ENCODE assay signal across 32 cellular contexts in genomic region chr9:123567013-123567412, GRCh38.
"Had no signal": no experiment of that assay in that cellular context is flagged by ENCODE, and none has a peak within 500 bp of the region (broad histone marks: within the 10 kb centered on the region; RNA-seq: fewer than 3 reads in every experiment).

No MANE protein-coding gene starts in this region.

- ATAC-seq: Right ventricle myocardium inferior had no signal

- H3K36me3 ChIP-seq: brain microvascular endothelial cell, MG63 had no signal

- H3K4me3 Mint-ChIP-seq: activated CD4-positive, alpha-beta memory T cell treated with anti-CD3 and anti-CD28 coated beads, Interleukin-2, amount 10 ng/mL, durations not matched to agents 7 days and 5 days; activated naive CD4-positive, alpha-beta T cell treated with anti-CD3 and anti-CD28 coated beads, Interleukin-2, amount 50 U/mL, for 24 hours; activated T-cell treated with anti-CD3 and anti-CD28 coated beads, Interleukin-2, amount 50 U/mL, for 24 hours had no signal

- H3K9me3 Mint-ChIP-seq: activated CD4-positive, alpha-beta memory T cell treated with anti-CD3 and anti-CD28 coated beads, Interleukin-2, amount 10 ng/mL, durations not matched to agents 7 days and 5 days; activated naive CD4-positive, alpha-beta T cell treated with anti-CD3 and anti-CD28 coated beads, Interleukin-2, amount 50 U/mL, for 24 hours; activated T-cell treated with anti-CD3 and anti-CD28 coated beads, Interleukin-2, amount 50 U/mL, for 24 hours; activated T-helper 2 cell treated with anti-CD3 and anti-CD28 coated beads, Interferon-gamma antibody, Interleukin-2, Interleukin-4, amounts not matched to agents 10 μg/mL and 5 μg/mL and 100 μg/mL, durations not matched to agents 14 hours and 24 hours and 36 hours had no signal

- H3K27ac Mint-ChIP-seq: activated CD4-positive, alpha-beta memory T cell treated with anti-CD3 and anti-CD28 coated beads, Interleukin-2, amount 10 ng/mL, durations not matched to agents 7 days and 5 days; activated naive CD4-positive, alpha-beta T cell treated with anti-CD3 and anti-CD28 coated beads, Interleukin-2, amount 50 U/mL, for 24 hours; activated T-cell treated with anti-CD3 and anti-CD28 coated beads, Interleukin-2, amount 50 U/mL, for 24 hours; activated T-helper 2 cell treated with anti-CD3 and anti-CD28 coated beads, Interferon-gamma antibody, Interleukin-2, Interleukin-4, amounts not matched to agents 10 μg/mL and 5 μg/mL and 100 μg/mL, durations not matched to agents 14 hours and 24 hours and 36 hours had no signal

- H3K4me3 ChIP-seq: MG63, PC-9 had no signal

- H3K27ac ChIP-seq: brain microvascular endothelial cell, PC-9, RWPE1, WERI-Rb-1 had no signal

- H3K9me3 ChIP-seq: MG63 had no signal

- H3K27me3 Mint-ChIP-seq: activated CD4-positive, alpha-beta memory T cell treated with anti-CD3 and anti-CD28 coated beads, Interleukin-2, amount 10 ng/mL, durations not matched to agents 7 days and 5 days; activated naive CD4-positive, alpha-beta T cell treated with anti-CD3 and anti-CD28 coated beads, Interleukin-2, amount 50 U/mL, for 24 hours; activated T-cell treated with anti-CD3 and anti-CD28 coated beads, Interleukin-2, amount 50 U/mL, for 24 hours had no signal

- H3K27me3 ChIP-seq: brain microvascular endothelial cell, MG63 had no signal

- DNase-seq: activated CD4-positive, alpha-beta memory T cell treated with anti-CD3 and anti-CD28 coated beads, Interleukin-2, amount 10 ng/mL, durations not matched to agents 7 days and 5 days; activated CD4-positive, alpha-beta T cell treated with anti-CD3 and anti-CD28 coated beads for 1 hour; activated CD4-positive, alpha-beta T cell treated with anti-CD3 and anti-CD28 coated beads for 48 hours; activated CD4-positive, CD25-positive, alpha-beta regulatory T cell; activated gamma-delta T cell; activated naive CD4-positive, alpha-beta T cell treated with Interleukin-2 at 50 U/mL for 16 hours; activated T-cell treated with anti-CD3 and anti-CD28 coated beads, Interleukin-2, amount 50 U/mL, for 24 hours; anterior cingulate cortex; brain microvascular endothelial cell; central memory CD4-positive, alpha-beta T cell; Kasumi-1; KBM-7; MG63; MV-4-11; NCI-H1092; NCI-H1436 treated with DMSO at 0.1 percent for 48 hours; NCI-H1694 treated with DMSO at 0.1 percent for 48 hours; NCI-H2029; NCI-H345; NCI-H524 treated with DMSO at 0.1 percent for 48 hours; NCI-H748 treated with DMSO at 0.1 percent for 48 hours; PC-9; SIG-M5; SW 1271; T-helper 1 cell; T-helper 2 cell; T-helper 9 cell; WERI-Rb-1 had no signal
